ENCODE assay signal across 9 cellular contexts in the genomic region with DNA sequence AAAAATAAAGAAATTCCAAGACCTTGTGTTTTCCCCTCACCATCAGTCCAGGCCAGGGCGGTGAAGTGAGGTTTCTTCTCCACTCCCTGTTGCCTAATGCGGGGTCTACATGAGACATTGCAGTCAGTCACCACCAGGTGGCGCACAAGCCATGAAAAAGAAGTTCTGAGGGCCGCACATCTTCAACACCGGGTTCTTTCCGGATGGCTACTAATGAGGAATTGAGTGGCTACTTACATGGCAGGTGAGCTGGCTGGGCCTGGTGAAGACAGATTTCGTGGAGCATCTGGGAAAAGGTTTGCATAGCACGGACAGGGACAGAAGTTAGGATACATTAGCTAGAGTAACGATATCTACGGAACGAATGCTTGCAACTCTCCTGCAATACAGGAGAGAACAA. TPM values are rescaled to one million over a fixed set of nuclear protein-coding genes. Genes with fewer than 3 reads are reported as not detected.
A peak's percentile ranks its signal among the peaks of the same experiment; 100 is the strongest.
DNase-seq lines count a peak whose midpoint lies in the region; ATAC-seq and TF ChIP-seq lines count a peak whose summit lies in the region.
"Had no signal": no experiment of that assay in that cellular context is flagged by ENCODE, and none has a peak within 500 bp of the region (broad histone marks: within the 10 kb centered on the region; RNA-seq: fewer than 3 reads in every experiment).

No MANE protein-coding gene starts in this region.

- no peaks in the 10 kb centered on the region for H3K36me3 ChIP-seq in Panc1 (ENCODE audit: control insufficient read depth, insufficient read depth, low read length)
- no peaks in the 10 kb centered on the region for H3K36me3 ChIP-seq in esophagus squamous epithelium

- peaks cover 20% of the 10 kb centered on the region for H3K4me1 Mint-ChIP-seq in activated T-cell treated with anti-CD3 and anti-CD28 coated beads, Interleukin-2, amount 50 U/mL, for 24 hours (ENCODE audit: low read depth)
- H3K4me1 Mint-ChIP-seq in natural killer cell treated with Interleukin-12 subunit alpha and Interleukin-12 subunit beta and Interleukin-15 and Interleukin-18, amount 100 ng/mL, for 72 hours (ENCODE audit: low read depth in 2 of 2) = peaks cover 24 to 30% of the 10 kb centered on the region in 2 donors

- H3K36me3 Mint-ChIP-seq in activated T-cell treated with anti-CD3 and anti-CD28 coated beads, Interleukin-2, amount 50 U/mL, for 24 hours (ENCODE audit: low read depth) = no peaks in the 10 kb centered on the region
- H3K36me3 Mint-ChIP-seq in natural killer cell treated with Interleukin-12 subunit alpha and Interleukin-12 subunit beta and Interleukin-15 and Interleukin-18, amount 100 ng/mL, for 72 hours = no peaks in the 10 kb centered on the region

- H3K27ac ChIP-seq in Panc1 (ENCODE audit: low read length) = no peak overlapping the region
- H3K27ac ChIP-seq in esophagus squamous epithelium = peak overlapping the region in 3 of 4 donors; percentile 98 to 99 (median 99)

- DNase-seq in DMS153 treated with DMSO at 0.1 percent for 48 hours (lab: John Stamatoyannopoulos, UW; ENCODE audit: unreplicated experiment) = peak; percentile 80
- DNase-seq in LHCN-M2 (ENCODE audit: low read depth) = peak; percentile 67
- no peak for DNase-seq in Panc1 (ENCODE audit: low read depth, low spot score)
- DNase-seq in activated T-cell treated with anti-CD3 and anti-CD28 coated beads, Interleukin-2, amount 50 U/mL, for 24 hours = peak; percentile 89
- DNase-seq in esophagus squamous epithelium (lab: John Stamatoyannopoulos, UW) = peak; percentile 37
- peak; percentile 83 for DNase-seq in natural killer cell treated with Interleukin-12 subunit alpha and Interleukin-12 subunit beta and Interleukin-15 and Interleukin-18, amount 100 ng/mL, for 72 hours (ENCODE audit: low spot score)
- peak; percentile 88 for DNase-seq in stimulated activated naive CD8-positive, alpha-beta T cell treated with anti-CD3 and anti-CD28 coated beads, Interleukin-15, Interleukin-2, amounts not matched to agents 100 U/mL and 50 U/mL, for 24 hours

- TF ChIP-seq CTCF in Panc1 (IDR thresholded peaks at IDR 0.05) (peak; percentile 91), esophagus squamous epithelium (IDR thresholded peaks at IDR 0.05) (peak; percentile 76 to 97 (median 93))

- ATAC-seq in Panc1 (0 out of 2 replicates have a peak, but pooled peaks have one; percentile 35), HG02571 (IDR thresholded peaks at IDR 0.05; ENCODE audit: unreplicated experiment) (no peak)
- ATAC-seq in natural killer cell treated with Interleukin-12 subunit alpha and Interleukin-12 subunit beta and Interleukin-15 and Interleukin-18, amount 100 ng/mL, for 72 hours = no peak
- ATAC-seq in stimulated activated naive CD8-positive, alpha-beta T cell treated with anti-CD3 and anti-CD28 coated beads, Interleukin-15, Interleukin-2, amounts not matched to agents 100 U/mL and 50 U/mL, for 24 hours = no peak

- 31 to 33% methylated on average over 7 to 10 of the region's 11 CpGs for WGBS in esophagus squamous epithelium, 2 donors

- CTCF ChIA-PET in Panc1 (lab: Charles Lee) = interaction anchor here (0.9 to 1.5 kb wide), 5 partner anchors 18 to 406 kb away, joined by 3 to 14 read pairs (median 3); no protein-coding TSS in a partner anchor

- H3K9me3 Mint-ChIP-seq in activated T-cell treated with anti-CD3 and anti-CD28 coated beads, Interleukin-2, amount 50 U/mL, for 24 hours = no peaks in the 10 kb centered on the region
- no peaks in the 10 kb centered on the region for H3K9me3 Mint-ChIP-seq in natural killer cell treated with Interleukin-12 subunit alpha and Interleukin-12 subunit beta and Interleukin-15 and Interleukin-18, amount 100 ng/mL, for 72 hours
- H3K9me3 Mint-ChIP-seq: T-helper 1 cell treated with Interleukin-12 subunit alpha and Interleukin-12 subunit beta and Interleukin-4 antibody, amounts not matched to agents 30 μg/mL and 1 μg/mL, for 36 hours had no signal

- no peak overlapping the region for H3K4me3 Mint-ChIP-seq in activated T-cell treated with anti-CD3 and anti-CD28 coated beads, Interleukin-2, amount 50 U/mL, for 24 hours
- H3K4me3 Mint-ChIP-seq in natural killer cell treated with Interleukin-12 subunit alpha and Interleukin-12 subunit beta and Interleukin-15 and Interleukin-18, amount 100 ng/mL, for 72 hours = no peak overlapping the region
- H3K4me3 Mint-ChIP-seq: T-helper 1 cell treated with Interleukin-12 subunit alpha and Interleukin-12 subunit beta and Interleukin-4 antibody, amounts not matched to agents 30 μg/mL and 1 μg/mL, for 36 hours had no signal

- H3K27ac Mint-ChIP-seq in activated T-cell treated with anti-CD3 and anti-CD28 coated beads, Interleukin-2, amount 50 U/mL, for 24 hours = no peak overlapping the region
- no peak overlapping the region for H3K27ac Mint-ChIP-seq in natural killer cell treated with Interleukin-12 subunit alpha and Interleukin-12 subunit beta and Interleukin-15 and Interleukin-18, amount 100 ng/mL, for 72 hours
- H3K27ac Mint-ChIP-seq: T-helper 1 cell treated with Interleukin-12 subunit alpha and Interleukin-12 subunit beta and Interleukin-4 antibody, amounts not matched to agents 30 μg/mL and 1 μg/mL, for 36 hours had no signal

- no peak for TF ChIP-seq POLR2A in esophagus squamous epithelium (IDR thresholded peaks at IDR 0.05)

- in situ Hi-C loops in Panc1 (cut with HindIII; ENCODE audit: low pct_unique_long_range_greater_than_20kb, low sequenced_read_pairs) = no loop called here

- H3K27me3 ChIP-seq in Panc1 (ENCODE audit: control insufficient read depth, insufficient read depth, low read length) (peaks cover 18% of the 10 kb centered on the region), esophagus squamous epithelium (peaks cover 0 to 25% (median 0%) of the 10 kb centered on the region in 4 donors)

- peaks cover 18% of the 10 kb centered on the region for H3K4me1 ChIP-seq in Panc1 (ENCODE audit: control insufficient read depth, insufficient read depth, low read length)
- H3K4me1 ChIP-seq in esophagus squamous epithelium = peaks cover 17 to 52% (median 36%) of the 10 kb centered on the region in 3 donors

- intact Hi-C loops in Panc1 (cut with micrococcal nuclease; ENCODE audit: unreplicated experiment) = loop anchor here (1.0 to 5.0 kb wide), 4 partner anchors 60 to 405 kb away; no protein-coding TSS in a partner anchor
- intact Hi-C loops in esophagus squamous epithelium (cut with DNase I) = loop anchor here (5.0 to 10.0 kb wide), 2 partner anchors 130 to 402 kb away; no protein-coding TSS in a partner anchor

- H3K4me3 ChIP-seq in Panc1 (ENCODE audit: low read depth in 2 of 2, low read length in 2 of 2) = no peak overlapping the region
- no peak overlapping the region for H3K4me3 ChIP-seq in esophagus squamous epithelium

- BruUV-seq in Panc1 (replicated peaks; lab: Mats Ljungman, UMichigan) = no TSS peak

- POLR2A ChIA-PET in Panc1 (lab: Charles Lee) = no interaction called here

- no peaks in the 10 kb centered on the region for H3K9me3 ChIP-seq in Panc1 (ENCODE audit: control insufficient read depth, insufficient read depth, low read depth, low read length)
- H3K9me3 ChIP-seq in esophagus squamous epithelium = no peaks in the 10 kb centered on the region

- peaks cover 7% of the 10 kb centered on the region for H3K27me3 Mint-ChIP-seq in activated T-cell treated with anti-CD3 and anti-CD28 coated beads, Interleukin-2, amount 50 U/mL, for 24 hours
- H3K27me3 Mint-ChIP-seq in natural killer cell treated with Interleukin-12 subunit alpha and Interleukin-12 subunit beta and Interleukin-15 and Interleukin-18, amount 100 ng/mL, for 72 hours = peaks cover 16 to 26% of the 10 kb centered on the region in 2 donors

RNA-seq across cellular contexts. Expression of a gene that starts 15.8 kb away (rescaled TPM):
- total RNA-seq in LHCN-M2 (2014; rRNA removed) (388 and 454 TPM in 2 replicates), Panc1 (2021; ENCODE audit: unreplicated experiment) (474 TPM), esophagus squamous epithelium (1,000 to 10,000 TPM in 3 of 4 donors, 100 to 1,000 TPM in 1; 900 to 2,319 (median 1,590) TPM)
- 2,051 TPM for polyA plus RNA-seq in LHCN-M2 (2012)
- 692 TPM for polyA plus RNA-seq in Panc1 (2012; ENCODE audit: insufficient read length)
- 100 to 1,000 TPM; 113 to 239 TPM for total RNA-seq in natural killer cell treated with Interleukin-12 subunit alpha and Interleukin-12 subunit beta and Interleukin-15 and Interleukin-18, amount 100 ng/mL, for 72 hours

RNA-seq across cellular contexts. Expression of a gene that starts 36.3 kb away (rescaled TPM):
- not detected in 2 replicates for total RNA-seq in LHCN-M2 (2014; rRNA removed)
- not detected for polyA plus RNA-seq in LHCN-M2 (2012)
- total RNA-seq in Panc1 (2021; ENCODE audit: unreplicated experiment) = not detected
- polyA plus RNA-seq in Panc1 (2012; ENCODE audit: insufficient read length) = not detected
- not detected for total RNA-seq in esophagus squamous epithelium
- not detected for total RNA-seq in natural killer cell treated with Interleukin-12 subunit alpha and Interleukin-12 subunit beta and Interleukin-15 and Interleukin-18, amount 100 ng/mL, for 72 hours

RNA-seq across cellular contexts. Expression of a gene that starts 58.9 kb away (rescaled TPM):
- 81.9 and 115 TPM in 2 replicates for total RNA-seq in LHCN-M2 (2014; rRNA removed)
- polyA plus RNA-seq in LHCN-M2 (2012) = 916 TPM
- total RNA-seq in Panc1 (2021; ENCODE audit: unreplicated experiment) = 1,621 TPM
- 1,294 TPM for polyA plus RNA-seq in Panc1 (2012; ENCODE audit: insufficient read length)
- 100 to 1,000 TPM; 301 to 611 (median 447) TPM for total RNA-seq in esophagus squamous epithelium
- 100 to 1,000 TPM; 152 to 263 TPM for total RNA-seq in natural killer cell treated with Interleukin-12 subunit alpha and Interleukin-12 subunit beta and Interleukin-15 and Interleukin-18, amount 100 ng/mL, for 72 hours
